8 cellular contexts compared by ENCODE assay signal in genomic region chr1:23553896-23554480, GRCh38. TPM values are rescaled to one million over a fixed set of nuclear protein-coding genes. Genes with fewer than 3 reads are reported as not detected.
A peak's percentile ranks its signal among the peaks of the same experiment; 100 is the strongest.
DNase-seq lines count a peak whose midpoint lies in the region; ATAC-seq, FAIRE-seq and TF ChIP-seq lines count a peak whose summit lies in the region.

No MANE protein-coding gene starts in this region.

- peak overlapping the region; percentile 72 for H2AFZ ChIP-seq in astrocyte (ENCODE audit: low read depth, low read length)

- H3K4me1 ChIP-seq in astrocyte (ENCODE audit: insufficient read depth, low read length) (peaks cover 34% of the 10 kb centered on the region), lung (ENCODE audit: control insufficient read depth in 2 of 2, insufficient read depth in 2 of 2, low read length in 2 of 2) (peaks cover 0 to 5% of the 10 kb centered on the region in 2 donors), urinary bladder (ENCODE audit: insufficient read depth) (no peaks in the 10 kb centered on the region)

- H3K27ac ChIP-seq in astrocyte (ENCODE audit: low read depth, low read length) (peak overlapping the region; percentile 74), lung (ENCODE audit: low read depth in 1 of 2, low read length in 1 of 2) (peak overlapping the region; percentile 84 to 97), urinary bladder (ENCODE audit: low read depth) (peak overlapping the region; percentile 95)

- H3K4me3 ChIP-seq in astrocyte (ENCODE audit: insufficient read depth, low read depth, low read length) (peak overlapping the region; percentile 43), lung (no peak overlapping the region), urinary bladder (ENCODE audit: low read depth, low read length) (peak overlapping the region; percentile 37)

- no peaks in the 10 kb centered on the region for H3K9me3 Mint-ChIP-seq in activated naive CD4-positive, alpha-beta T cell treated with anti-CD3 and anti-CD28 coated beads, Interleukin-2, amount 10 ng/mL, durations not matched to agents 7 days and 5 days
- no peaks in the 10 kb centered on the region for H3K9me3 Mint-ChIP-seq in astrocyte (ENCODE audit: unreplicated experiment)

- DNase-seq in activated naive CD4-positive, alpha-beta T cell treated with anti-CD3 and anti-CD28 coated beads, Interleukin-2, amount 10 ng/mL, durations not matched to agents 7 days and 5 days = peak; percentile 26
- no peak for DNase-seq in activated naive CD4-positive, alpha-beta T cell treated with Interleukin-2 at 50 U/mL for 16 hours
- DNase-seq in astrocyte (ENCODE audit: low read depth) = no peak
- DNase-seq in lung (ENCODE audit: low spot score) = no peak

- H3K9me3 ChIP-seq in astrocyte (ENCODE audit: insufficient read depth, low read depth, low read length) (no peaks in the 10 kb centered on the region), lung (ENCODE audit: control insufficient read depth in 2 of 2, insufficient read depth in 1 of 2, low read length in 1 of 2) (no peaks in the 10 kb centered on the region)

- no peak for FAIRE-seq in astrocyte (lab: Jason Lieb, UNC)

- peak overlapping the region; percentile 80 for H3K4me3 Mint-ChIP-seq in activated naive CD4-positive, alpha-beta T cell treated with anti-CD3 and anti-CD28 coated beads, Interleukin-2, amount 10 ng/mL, durations not matched to agents 7 days and 5 days
- peak overlapping the region; percentile 82 for H3K4me3 Mint-ChIP-seq in astrocyte (ENCODE audit: unreplicated experiment)

- H4K20me1 ChIP-seq in astrocyte (ENCODE audit: insufficient read depth, low read length) = peaks cover 30% of the 10 kb centered on the region

- peaks cover 48% of the 10 kb centered on the region for H3K4me1 Mint-ChIP-seq in activated naive CD4-positive, alpha-beta T cell treated with anti-CD3 and anti-CD28 coated beads, Interleukin-2, amount 10 ng/mL, durations not matched to agents 7 days and 5 days
- peaks cover 26% of the 10 kb centered on the region for H3K4me1 Mint-ChIP-seq in astrocyte (ENCODE audit: low read depth, unreplicated experiment)

- peak overlapping the region; percentile 89 for H3K4me2 ChIP-seq in astrocyte (ENCODE audit: low read length)

- H3K36me3 Mint-ChIP-seq in activated naive CD4-positive, alpha-beta T cell treated with anti-CD3 and anti-CD28 coated beads, Interleukin-2, amount 10 ng/mL, durations not matched to agents 7 days and 5 days = peaks cover 12% of the 10 kb centered on the region
- H3K36me3 Mint-ChIP-seq in astrocyte (ENCODE audit: low read depth, unreplicated experiment) = peaks cover 4% of the 10 kb centered on the region

- 34 to 38% methylated on average over 22 of the region's 22 CpGs for WGBS in lung, 2 donors
- 48% methylated on average over 22 of the region's 22 CpGs for WGBS in urinary bladder

- CTCF ChIA-PET in activated naive CD4-positive, alpha-beta T cell treated with anti-CD3 and anti-CD28 coated beads, Interleukin-2, amount 10 ng/mL, durations not matched to agents 7 days and 5 days (lab: Charles Lee) = interaction anchor here (0.6 to 22.3 kb wide), 7 partner anchors 9 to 80 kb away, joined by 3 to 715 read pairs (median 11); no protein-coding TSS in a partner anchor

- ATAC-seq in lung (ENCODE audit: insufficient read depth, low FRiP score) = no peak
- ATAC-seq in HG03460 (IDR thresholded peaks at IDR 0.05; ENCODE audit: unreplicated experiment) = no peak
- ATAC-seq in GM21515 (IDR thresholded peaks at IDR 0.05; ENCODE audit: unreplicated experiment) = no peak
- ATAC-seq in HG02642 (IDR thresholded peaks at IDR 0.05; ENCODE audit: poor library complexity, unreplicated experiment) = no peak

- no peaks in the 10 kb centered on the region for H3K27me3 ChIP-seq in astrocyte (ENCODE audit: insufficient read depth, low read length)
- H3K27me3 ChIP-seq in lung (ENCODE audit: control insufficient read depth, insufficient read depth) = no peaks in the 10 kb centered on the region

- peak overlapping the region; percentile 91 for H3K27ac Mint-ChIP-seq in activated naive CD4-positive, alpha-beta T cell treated with anti-CD3 and anti-CD28 coated beads, Interleukin-2, amount 10 ng/mL, durations not matched to agents 7 days and 5 days
- H3K27ac Mint-ChIP-seq in astrocyte (ENCODE audit: unreplicated experiment) = peak overlapping the region; percentile 86

- TF ChIP-seq CTCF in astrocyte (IDR thresholded peaks at IDR 0.05; ENCODE audit: insufficient read depth, low read depth, low read length) (no peak), lung (IDR thresholded peaks at IDR 0.05; ENCODE audit: control extremely low read depth, extremely low read depth) (no peak)

- H3K36me3 ChIP-seq in astrocyte (ENCODE audit: insufficient read depth, low read length) (no peaks in the 10 kb centered on the region), lung (ENCODE audit: control insufficient read depth in 2 of 2, insufficient read depth in 2 of 2, low read length in 2 of 2) (no peaks in the 10 kb centered on the region), urinary bladder (ENCODE audit: insufficient read depth) (no peaks in the 10 kb centered on the region)

- H3K9ac ChIP-seq in astrocyte (ENCODE audit: low read length) = peak overlapping the region; percentile 79

- H3K79me2 ChIP-seq in astrocyte (ENCODE audit: insufficient read depth, low read length) = peaks cover 23% of the 10 kb centered on the region

- H3K27me3 Mint-ChIP-seq in activated naive CD4-positive, alpha-beta T cell treated with anti-CD3 and anti-CD28 coated beads, Interleukin-2, amount 10 ng/mL, durations not matched to agents 7 days and 5 days = peaks cover 28% of the 10 kb centered on the region
- H3K27me3 Mint-ChIP-seq in astrocyte (ENCODE audit: low read depth, unreplicated experiment) = peaks cover 10% of the 10 kb centered on the region

RNA-seq across cellular contexts. Expression of gene ID3, which starts 5.3 kb away (rescaled TPM):
- total RNA-seq in astrocyte (91.4 and 94.3 TPM in 2 replicates), lung (100 to 1,000 TPM; 119 to 192 TPM), urinary bladder (152 TPM)
- polyA plus RNA-seq in lung (100 to 1,000 TPM; 134 to 275 TPM), urinary bladder (299 TPM)

RNA-seq across cellular contexts. Expression of gene E2F2, which starts 23.0 kb away (rescaled TPM):
- total RNA-seq in astrocyte (0.11 TPM in 1 of 2 replicates, not detected in the other), lung (1 to 10 TPM; 1.7 to 4.9 TPM), urinary bladder (2.9 TPM)
- polyA plus RNA-seq in lung (1 to 10 TPM in 1 of 2 donors, under 1 TPM in 1; 0.83 to 1.2 TPM), urinary bladder (0.08 TPM)
